8 cellular contexts compared by ENCODE assay signal in the genomic region with DNA sequence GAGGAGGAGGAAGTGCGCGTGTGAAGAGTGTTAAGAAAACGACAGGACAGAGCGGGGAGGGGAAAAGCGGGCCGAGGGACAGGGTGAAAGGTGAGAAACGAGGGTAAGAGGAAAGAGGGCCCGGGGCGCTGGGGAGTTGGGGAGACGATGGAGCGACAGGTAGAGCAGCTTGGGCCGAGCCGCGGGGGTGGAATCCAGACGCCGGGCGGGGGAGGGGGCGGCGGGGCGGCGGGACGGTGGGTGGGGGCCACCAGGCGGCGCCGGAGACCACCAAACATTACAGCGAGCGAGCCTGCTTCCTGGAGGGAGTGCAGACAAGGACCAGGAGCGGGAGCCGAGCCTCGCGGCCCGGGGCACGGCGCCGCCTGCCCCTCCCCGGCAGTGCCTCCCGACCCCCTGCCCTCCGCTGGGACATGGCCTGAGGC. TPM values are rescaled to one million over a fixed set of nuclear protein-coding genes. Genes with fewer than 3 reads are reported as not detected.
A peak's percentile ranks its signal among the peaks of the same experiment; 100 is the strongest.
DNase-seq lines count a peak whose midpoint lies in the region; ATAC-seq, FAIRE-seq and TF ChIP-seq lines count a peak whose summit lies in the region.
"Not testable (repeated sequence)": the region's sequence is repeated elsewhere in the genome, so short reads cannot be mapped to it uniquely, and the experiment has no call there.

No MANE protein-coding gene starts in this region.

- peak overlapping the region; percentile 60 for H3K4me3 ChIP-seq in GM06990 (replicated peaks; ENCODE audit: low read depth, low read length)
- peak overlapping the region; percentile 70 for H3K4me3 ChIP-seq in GM23248
- H3K4me3 ChIP-seq in astrocyte (ENCODE audit: insufficient read depth, low read depth, low read length) = peak overlapping the region; percentile 46
- peak overlapping the region; percentile 60 for H3K4me3 ChIP-seq in neural progenitor cell
- peak overlapping the region; percentile 58 to 63 for H3K4me3 ChIP-seq in tibial artery

- not testable (repeated sequence) for H3K36me3 ChIP-seq in GM06990 (ENCODE audit: control insufficient read depth, insufficient read depth, low read length); GM23248 (ENCODE audit: low read depth); astrocyte (ENCODE audit: insufficient read depth, low read length); neural progenitor cell; tibial artery

- not testable (repeated sequence) for H3K9me2 ChIP-seq in GM23248 (ENCODE audit: insufficient read depth)

- not testable (repeated sequence) for H3F3A ChIP-seq in GM23248 (ENCODE audit: insufficient read depth); neural progenitor cell (ENCODE audit: low read depth)

- H3K9ac ChIP-seq in GM23248 (peak overlapping the region; percentile 94), astrocyte (ENCODE audit: low read length) (peak overlapping the region; percentile 80)
- not testable (repeated sequence) for H3K9ac ChIP-seq in neural progenitor cell

- in situ Hi-C loops in GM23248 (cut with MboI) = not testable (repeated sequence)

- H3K4me1 ChIP-seq in GM23248 (ENCODE audit: insufficient read depth) (peaks cover 14% of the 10 kb centered on the region), tibial artery (peaks cover 0 to 12% (median 2%) of the 10 kb centered on the region in 4 donors)
- not testable (repeated sequence) for H3K4me1 ChIP-seq in astrocyte (ENCODE audit: insufficient read depth, low read length); neural progenitor cell

- H3K79me2 ChIP-seq in GM23248 (ENCODE audit: insufficient read depth) = peaks cover 71% of the 10 kb centered on the region
- peaks cover 13% of the 10 kb centered on the region for H3K79me2 ChIP-seq in astrocyte (ENCODE audit: insufficient read depth, low read length)
- peaks cover 54% of the 10 kb centered on the region for H3K79me2 ChIP-seq in neural progenitor cell (ENCODE audit: low read depth)

- H3K27me3 Mint-ChIP-seq in T-helper 17 cell; astrocyte (ENCODE audit: low read depth, unreplicated experiment); neural progenitor cell (ENCODE audit: insufficient read depth, low read depth): not testable (repeated sequence)

- not testable (repeated sequence) for H2AFZ ChIP-seq in GM23248; astrocyte (ENCODE audit: low read depth, low read length); neural progenitor cell (replicated peaks)

- ATAC-seq in HG03442 (IDR thresholded peaks at IDR 0.05; ENCODE audit: unreplicated experiment) = peak; percentile 6
- not testable (repeated sequence) for ATAC-seq in T-helper 17 cell
- ATAC-seq in Right ventricle myocardium inferior = peak; percentile 40

- H3K27ac Mint-ChIP-seq in T-helper 17 cell (peak overlapping the region; percentile 92), astrocyte (ENCODE audit: unreplicated experiment) (peak overlapping the region; percentile 77)
- not testable (repeated sequence) for H3K27ac Mint-ChIP-seq in neural progenitor cell

- 2% methylated on average over 22 of the region's 38 CpGs; no CpG with 5 or more reads in 1 of the 2 experiments for WGBS in GM23248 (ENCODE audit: low coverage in 1 of 2, low lambda C conversion rate in 2 of 2, missing lambda C conversion rate in 2 of 2), 2 experiments

- FAIRE-seq in astrocyte (lab: Jason Lieb, UNC) = not testable (repeated sequence)

- H3K4me1 Mint-ChIP-seq in T-helper 17 cell; astrocyte (ENCODE audit: low read depth, unreplicated experiment): not testable (repeated sequence)
- H3K4me1 Mint-ChIP-seq in neural progenitor cell = peaks cover 11% of the 10 kb centered on the region

- H4K20me1 ChIP-seq in GM23248 (ENCODE audit: insufficient read depth); astrocyte (ENCODE audit: insufficient read depth, low read length): not testable (repeated sequence)
- peaks cover 16% of the 10 kb centered on the region for H4K20me1 ChIP-seq in neural progenitor cell (ENCODE audit: low read depth)

- H3K9me3 Mint-ChIP-seq in astrocyte (ENCODE audit: unreplicated experiment); neural progenitor cell: not testable (repeated sequence)

- DNase-seq in GM06990 (ENCODE audit: extremely low read depth, insufficient read length) (peak; percentile 2), Right ventricle myocardium inferior (ENCODE audit: missing footprints) (peak; percentile 63), neural progenitor cell (ENCODE audit: low spot score) (peak; percentile 27), tibial artery (peak in 1 of 2 donors; percentile 66)
- DNase-seq in GM23248; T-helper 17 cell; astrocyte (ENCODE audit: low read depth): not testable (repeated sequence)

- intact Hi-C loops in Right ventricle myocardium inferior (cut with DNase I); tibial artery (cut with DNase I; ENCODE audit: low total_unique reads): not testable (repeated sequence)

- H3K4me3 Mint-ChIP-seq in T-helper 17 cell (peak overlapping the region; percentile 91), astrocyte (ENCODE audit: unreplicated experiment) (peak overlapping the region; percentile 98), neural progenitor cell (peak overlapping the region; percentile 96)

- H3K36me3 Mint-ChIP-seq in T-helper 17 cell (ENCODE audit: low read depth); astrocyte (ENCODE audit: low read depth, unreplicated experiment); neural progenitor cell: not testable (repeated sequence)

- H3K27me3 ChIP-seq in GM06990 (replicated peaks; ENCODE audit: control insufficient read depth, insufficient read depth, low read length); GM23248 (replicated peaks; ENCODE audit: insufficient read depth); astrocyte (ENCODE audit: insufficient read depth, low read length); neural progenitor cell; tibial artery: not testable (repeated sequence)

- H3K4me2 ChIP-seq in GM23248 (ENCODE audit: unreplicated experiment) = not testable (repeated sequence)
- peak overlapping the region; percentile 74 for H3K4me2 ChIP-seq in astrocyte (ENCODE audit: low read length)
- peak overlapping the region; percentile 66 for H3K4me2 ChIP-seq in neural progenitor cell

- TF ChIP-seq CTCF in GM06990 (IDR thresholded peaks at IDR 0.05; ENCODE audit: insufficient read depth, low read length, poor library complexity, severe bottlenecking); astrocyte (IDR thresholded peaks at IDR 0.05; ENCODE audit: insufficient read depth, low read depth, low read length): not testable (repeated sequence)
- TF ChIP-seq CTCF in neural progenitor cell (IDR thresholded peaks at IDR 0.05) (peak; percentile 27), tibial artery (IDR thresholded peaks at IDR 0.05) (peak in 1 of 2 experiments; percentile 8)

- not testable (repeated sequence) for H3K9me3 ChIP-seq in GM23248 (ENCODE audit: low read depth); T-helper 17 cell (ENCODE audit: control insufficient read depth, low read length, poor library complexity, severe bottlenecking); astrocyte (ENCODE audit: insufficient read depth, low read depth, low read length); neural progenitor cell (ENCODE audit: low read depth); tibial artery

- H3K27ac ChIP-seq in GM23248 = peak overlapping the region; percentile 89
- H3K27ac ChIP-seq in astrocyte (ENCODE audit: low read depth, low read length); neural progenitor cell: not testable (repeated sequence)
- H3K27ac ChIP-seq in tibial artery = peak overlapping the region; percentile 82 to 83

RNA-seq across cellular contexts. Expression of a gene that starts 0.9 kb away (rescaled TPM):
- not detected in 2 replicates for total RNA-seq in GM23248 (2014; rRNA removed; shearing (Covaris generic))
- polyA plus RNA-seq in GM23248 (2016; fragmentation: Nextera tagmentation; extraction: Ambion mirVana) = not detected in 2 replicates
- total RNA-seq in T-helper 17 cell (under 1 TPM in 1 of 2 donors, not detected in 1; 0.44 TPM), astrocyte (0.50 TPM in 1 of 2 replicates, not detected in the other), Right ventricle myocardium inferior (not detected), neural progenitor cell (ENCODE audit: low replicate concordance) (0.07 and 0.09 TPM in 2 replicates)
